Comparison of ENCODE assay signal across 9 cellular contexts in the genomic region with DNA sequence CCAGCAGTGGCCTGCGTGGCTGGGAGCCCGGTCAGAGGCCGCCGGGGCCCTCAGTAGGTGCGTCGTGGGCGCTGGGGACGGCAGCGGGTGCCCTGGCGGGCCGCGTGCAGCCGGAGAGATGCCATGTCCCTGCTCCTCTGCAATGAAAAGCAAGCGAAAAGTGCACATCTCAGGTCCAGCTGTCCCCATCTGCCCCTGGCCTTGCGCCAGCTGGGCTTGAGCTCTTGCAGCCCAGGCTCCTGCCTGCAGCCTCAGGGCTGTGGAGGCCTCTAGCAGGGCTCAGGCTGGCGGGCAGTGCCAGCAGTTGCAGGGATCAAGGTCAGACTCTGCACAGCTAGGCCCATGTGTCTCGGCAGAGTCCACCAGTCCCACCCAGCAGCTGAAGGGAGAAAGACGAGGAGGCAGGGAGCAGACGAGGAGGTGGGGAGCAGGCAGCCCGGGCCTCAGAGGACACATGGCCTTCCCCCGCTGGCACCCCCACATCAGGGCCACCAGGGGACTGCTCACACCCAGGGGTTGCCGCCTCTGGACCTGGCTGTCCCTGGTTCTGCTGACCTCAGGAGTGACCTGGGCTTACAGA. TPM values are rescaled to one million over a fixed set of nuclear protein-coding genes. Genes with fewer than 3 reads are reported as not detected.
DNase-seq lines count a peak whose midpoint lies in the region; ATAC-seq and TF ChIP-seq lines count a peak whose summit lies in the region.
"Had no signal": no experiment of that assay in that cellular context is flagged by ENCODE, and none has a peak within 500 bp of the region (broad histone marks: within the 10 kb centered on the region; RNA-seq: fewer than 3 reads in every experiment).

No MANE protein-coding gene starts in this region.

- no peak overlapping the region for H3K4me3 ChIP-seq in transverse colon

- in situ Hi-C loops in transverse colon (cut with MboI; ENCODE audit: low pct_ligation_motif_present in 1 of 4, low pct_unique_long_range_greater_than_20kb in 1 of 4, low sequenced_read_pairs in 3 of 4) = no loop called here

- peak overlapping the region; percentile 84 for H3K27ac Mint-ChIP-seq in activated naive CD4-positive, alpha-beta T cell treated with anti-CD3 and anti-CD28 coated beads for 36 hours
- H3K27ac Mint-ChIP-seq in activated naive CD8-positive, alpha-beta T cell treated with anti-CD3 and anti-CD28 coated beads, Interleukin-2, amount 10 ng/mL, durations not matched to agents 7 days and 5 days = peak overlapping the region; percentile 85
- H3K27ac Mint-ChIP-seq in memory B cell = peak overlapping the region; percentile 82

- H3K9me3 ChIP-seq in transverse colon = no peaks in the 10 kb centered on the region

- no peak for TF ChIP-seq EP300 in transverse colon (IDR thresholded peaks at IDR 0.05; ENCODE audit: low read depth)

- no peaks in the 10 kb centered on the region for H3K9me3 Mint-ChIP-seq in activated naive CD4-positive, alpha-beta T cell treated with anti-CD3 and anti-CD28 coated beads for 36 hours
- no peaks in the 10 kb centered on the region for H3K9me3 Mint-ChIP-seq in activated naive CD8-positive, alpha-beta T cell treated with anti-CD3 and anti-CD28 coated beads, Interleukin-2, amount 10 ng/mL, durations not matched to agents 7 days and 5 days
- H3K9me3 Mint-ChIP-seq in memory B cell = no peaks in the 10 kb centered on the region

- CTCF ChIA-PET in activated naive CD4-positive, alpha-beta T cell treated with anti-CD3 and anti-CD28 coated beads for 36 hours (lab: Charles Lee) = no interaction called here

- peaks cover 61 to 98% (median 72%) of the 10 kb centered on the region in 4 donors for H3K4me1 ChIP-seq in transverse colon

- intact Hi-C loops in activated naive CD4-positive, alpha-beta T cell treated with anti-CD3 and anti-CD28 coated beads for 36 hours (cut with micrococcal nuclease) = loop anchor here (2.0 kb wide), 2 partner anchors 27 to 179 kb away; partner anchors contain the start of genes CCDC57, HEXD and OGFOD3
- intact Hi-C loops in transverse colon (cut with DNase I; ENCODE audit: low total_unique reads) = loop anchor here (5.0 kb wide), 1 partner anchor 82 kb away; no protein-coding TSS in a partner anchor

- WGBS in transverse colon (ENCODE audit: low coverage in 1 of 2), 2 donors = 83% methylated on average over 21 of the region's 22 CpGs; no CpG with 5 or more reads in 1 of the 2 donors

- H3K36me3 ChIP-seq in transverse colon = peaks cover 0 to 6% (median 5%) of the 10 kb centered on the region in 4 donors

- TF ChIP-seq POLR2A in transverse colon (IDR thresholded peaks at IDR 0.05) = no peak

- H3K27me3 Mint-ChIP-seq in activated naive CD4-positive, alpha-beta T cell treated with anti-CD3 and anti-CD28 coated beads for 36 hours (ENCODE audit: low read depth) = no peaks in the 10 kb centered on the region
- H3K27me3 Mint-ChIP-seq in activated naive CD8-positive, alpha-beta T cell treated with anti-CD3 and anti-CD28 coated beads, Interleukin-2, amount 10 ng/mL, durations not matched to agents 7 days and 5 days = no peaks in the 10 kb centered on the region
- no peaks in the 10 kb centered on the region for H3K27me3 Mint-ChIP-seq in memory B cell

- POLR2A ChIA-PET in activated naive CD8-positive, alpha-beta T cell treated with anti-CD3 and anti-CD28 coated beads, Interleukin-2, amount 10 ng/mL, durations not matched to agents 7 days and 5 days (lab: Charles Lee) = interaction anchor here (1.2 to 2.6 kb wide), 3 partner anchors 10 to 77 kb away, joined by 4 to 10 read pairs (median 6); partner anchors contain the start of genes CD7, CSNK1D and SLC16A3

- no peak overlapping the region for H3K4me3 Mint-ChIP-seq in activated naive CD4-positive, alpha-beta T cell treated with anti-CD3 and anti-CD28 coated beads for 36 hours
- H3K4me3 Mint-ChIP-seq in activated naive CD8-positive, alpha-beta T cell treated with anti-CD3 and anti-CD28 coated beads, Interleukin-2, amount 10 ng/mL, durations not matched to agents 7 days and 5 days = peak overlapping the region; percentile 22
- H3K4me3 Mint-ChIP-seq in memory B cell = no peak overlapping the region

- no peak for ATAC-seq in activated naive CD8-positive, alpha-beta T cell treated with anti-CD3 and anti-CD28 coated beads, Interleukin-2, amount 10 ng/mL, durations not matched to agents 7 days and 5 days (ENCODE audit: low read depth)
- ATAC-seq in memory B cell (ENCODE audit: low read depth) = no peak
- ATAC-seq: activated CD4-positive, CD25-positive, alpha-beta regulatory T cell treated with anti-CD3 and anti-CD28 coated beads, Interleukin-2, amount 50 U/mL, for 24 hours had no signal

- no peak for TF ChIP-seq CTCF in transverse colon (IDR thresholded peaks at IDR 0.05)

- peaks cover 20% of the 10 kb centered on the region for H3K36me3 Mint-ChIP-seq in activated naive CD4-positive, alpha-beta T cell treated with anti-CD3 and anti-CD28 coated beads for 36 hours (ENCODE audit: low read depth)
- peaks cover 18% of the 10 kb centered on the region for H3K36me3 Mint-ChIP-seq in activated naive CD8-positive, alpha-beta T cell treated with anti-CD3 and anti-CD28 coated beads, Interleukin-2, amount 10 ng/mL, durations not matched to agents 7 days and 5 days
- H3K36me3 Mint-ChIP-seq in memory B cell = peaks cover 20% of the 10 kb centered on the region

- peak overlapping the region; percentile 71 to 85 (median 76) for H3K27ac ChIP-seq in transverse colon

- no peak for DNase-seq in activated naive CD4-positive, alpha-beta T cell treated with anti-CD3 and anti-CD28 coated beads for 36 hours
- no peak for DNase-seq in activated naive CD4-positive, alpha-beta T cell treated with anti-CD3 and anti-CD28 coated beads, Interleukin-2, amount 50 U/mL, for 16 hours
- no peak for DNase-seq in activated naive CD8-positive, alpha-beta T cell treated with anti-CD3 and anti-CD28 coated beads, Interleukin-2, amount 10 ng/mL, durations not matched to agents 7 days and 5 days
- no peak for DNase-seq in memory B cell (ENCODE audit: low spot score in 2 of 2)
- DNase-seq in transverse colon = no peak
- DNase-seq in GOT3 (lab: John Stamatoyannopoulos, UW) = no peak
- no peak for DNase-seq in NCI-H2029 treated with DMSO at 0.1 percent for 48 hours (lab: John Stamatoyannopoulos, UW)
- no peak for DNase-seq in putamen (ENCODE audit: low spot score)

- peaks cover 44% of the 10 kb centered on the region for H3K4me1 Mint-ChIP-seq in activated naive CD4-positive, alpha-beta T cell treated with anti-CD3 and anti-CD28 coated beads for 36 hours (ENCODE audit: low read depth)
- peaks cover 32% of the 10 kb centered on the region for H3K4me1 Mint-ChIP-seq in activated naive CD8-positive, alpha-beta T cell treated with anti-CD3 and anti-CD28 coated beads, Interleukin-2, amount 10 ng/mL, durations not matched to agents 7 days and 5 days
- H3K4me1 Mint-ChIP-seq in memory B cell = peaks cover 32% of the 10 kb centered on the region

- no peaks in the 10 kb centered on the region for H3K27me3 ChIP-seq in transverse colon

RNA-seq across cellular contexts. Expression of gene SLC16A3, which starts 11.2 kb away (rescaled TPM):
- total RNA-seq in activated naive CD4-positive, alpha-beta T cell treated with anti-CD3 and anti-CD28 coated beads for 36 hours = 10 to 100 TPM; 15.2 to 18.3 TPM
- 100 to 1,000 TPM; 195 to 211 TPM for total RNA-seq in activated naive CD8-positive, alpha-beta T cell treated with anti-CD3 and anti-CD28 coated beads, Interleukin-2, amount 10 ng/mL, durations not matched to agents 7 days and 5 days
- 100 to 1,000 TPM in 1 of 4 donors, 10 to 100 TPM in 3; 11.5 to 105 (median 48.9) TPM for total RNA-seq in transverse colon

RNA-seq across cellular contexts. Expression of gene CCDC57, which starts 27.4 kb away (rescaled TPM):
- 10 to 100 TPM; 40.7 to 43.9 TPM for total RNA-seq in activated naive CD4-positive, alpha-beta T cell treated with anti-CD3 and anti-CD28 coated beads for 36 hours
- total RNA-seq in activated naive CD8-positive, alpha-beta T cell treated with anti-CD3 and anti-CD28 coated beads, Interleukin-2, amount 10 ng/mL, durations not matched to agents 7 days and 5 days = 10 to 100 TPM; 79.5 to 81.7 TPM
- 10 to 100 TPM; 23.5 to 87.5 (median 48.3) TPM for total RNA-seq in transverse colon

RNA-seq across cellular contexts. Expression of gene CSNK1D, which starts 33.5 kb away (rescaled TPM):
- 100 to 1,000 TPM in 1 of 2 experiments, 10 to 100 TPM in 1; 99.8 to 100 TPM for total RNA-seq in activated naive CD4-positive, alpha-beta T cell treated with anti-CD3 and anti-CD28 coated beads for 36 hours
- 100 to 1,000 TPM; 135 to 140 TPM for total RNA-seq in activated naive CD8-positive, alpha-beta T cell treated with anti-CD3 and anti-CD28 coated beads, Interleukin-2, amount 10 ng/mL, durations not matched to agents 7 days and 5 days
- total RNA-seq in transverse colon = 100 to 1,000 TPM in 2 of 4 donors, 10 to 100 TPM in 2; 86.0 to 230 (median 148) TPM
